In the genomic region with DNA sequence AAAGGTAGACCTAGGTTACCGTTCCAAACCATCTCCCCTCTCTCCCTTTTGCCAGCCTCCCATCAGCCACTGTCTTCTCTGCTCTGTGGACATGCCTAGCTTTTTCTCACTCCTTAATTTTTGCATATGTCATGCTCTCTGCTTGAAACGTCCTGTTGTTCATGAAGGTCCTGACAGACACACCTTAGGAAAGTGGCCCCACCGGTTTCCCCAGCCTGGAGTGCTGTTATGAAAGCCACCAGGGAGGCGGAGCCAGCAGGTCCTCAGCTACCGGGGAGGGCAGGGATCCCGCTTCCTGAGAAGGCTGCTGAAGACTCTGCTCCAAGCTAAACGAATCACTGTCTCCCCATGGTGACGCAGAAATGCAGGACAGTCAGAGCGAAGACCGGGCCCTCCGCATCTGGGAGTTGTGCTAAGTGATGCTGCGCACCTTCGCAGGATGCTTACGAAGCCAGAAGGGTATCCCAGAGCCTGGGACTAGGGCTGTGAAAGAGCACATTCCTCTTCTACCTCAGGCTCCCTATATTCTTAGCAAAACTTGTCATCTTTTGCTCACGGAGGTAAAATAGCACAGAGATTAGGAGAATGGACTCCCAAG, we compare ENCODE assay signal across 7 cellular contexts. TPM values are rescaled to one million over a fixed set of nuclear protein-coding genes. Genes with fewer than 3 reads are reported as not detected.
DNase-seq lines count a peak whose midpoint lies in the region; ATAC-seq and TF ChIP-seq lines count a peak whose summit lies in the region.
"Had no signal": no experiment of that assay in that cellular context is flagged by ENCODE, and none has a peak within 500 bp of the region (broad histone marks: within the 10 kb centered on the region; RNA-seq: fewer than 3 reads in every experiment).

No MANE protein-coding gene starts in this region.

- peaks cover 3% of the 10 kb centered on the region; the same call in 1 of the 2 replicates for H4K20me1 ChIP-seq in GM23338 (replicated peaks; ENCODE audit: insufficient read depth)

- H3K36me3 Mint-ChIP-seq in GM23338 (ENCODE audit: low read depth), result no peaks in the 10 kb centered on the region
- no peaks in the 10 kb centered on the region for H3K36me3 Mint-ChIP-seq in immature natural killer cell
- H3K36me3 Mint-ChIP-seq in type B pancreatic cell, result no peaks in the 10 kb centered on the region

- no peaks in the 10 kb centered on the region for H3K9me3 Mint-ChIP-seq in GM23338
- H3K9me3 Mint-ChIP-seq in immature natural killer cell, result no peaks in the 10 kb centered on the region
- H3K9me3 Mint-ChIP-seq in type B pancreatic cell, result no peaks in the 10 kb centered on the region

- peaks cover 11% of the 10 kb centered on the region; the same call in 1 of the 2 replicates for H3F3A ChIP-seq in GM23338 (replicated peaks; ENCODE audit: low read depth)

- no peak for TF ChIP-seq CTCF in GM23338 (conservative IDR thresholded peaks at IDR 0.05; ENCODE audit: low read depth in 2 of 2)
- peak; percentile 36 for TF ChIP-seq CTCF in type B pancreatic cell (conservative IDR thresholded peaks at IDR 0.05)

- ATAC-seq in GM23338, result peak; percentile 8
- no peak for ATAC-seq in HG02981 (IDR thresholded peaks at IDR 0.05; ENCODE audit: unreplicated experiment)
- ATAC-seq in HG03159 (IDR thresholded peaks at IDR 0.05; ENCODE audit: unreplicated experiment), result no peak

- H3K4me2 ChIP-seq in GM23338, result peak overlapping the region; percentile 96

- peaks cover 49% of the 10 kb centered on the region for H3K27me3 Mint-ChIP-seq in GM23338 (ENCODE audit: insufficient read depth, low read depth, poor library complexity)
- peaks cover 2 to 10% (median 6%) of the 10 kb centered on the region in 3 donors for H3K27me3 Mint-ChIP-seq in immature natural killer cell (ENCODE audit: low read depth in 3 of 3)
- H3K27me3 Mint-ChIP-seq in type B pancreatic cell, result peaks cover 55% of the 10 kb centered on the region

- H3K4me3 Mint-ChIP-seq in GM23338, result peak overlapping the region; percentile 72
- peak overlapping the region; percentile 75 to 92 (median 85) for H3K4me3 Mint-ChIP-seq in immature natural killer cell
- H3K4me3 Mint-ChIP-seq in type B pancreatic cell, result peak overlapping the region; percentile 80

- H3K27me3 ChIP-seq in GM23338 (ENCODE audit: insufficient read depth), result peaks cover 64% of the 10 kb centered on the region

- H3K27ac ChIP-seq in GM23338 (ENCODE audit: low read depth), result no peak overlapping the region

- peaks cover 15% of the 10 kb centered on the region; the same call in 1 of the 2 replicates for H3K4me1 ChIP-seq in GM23338 (ENCODE audit: insufficient read depth)

- H2AFZ ChIP-seq in GM23338, result peak overlapping the region; percentile 89

- H3K4me1 Mint-ChIP-seq in GM23338, result peaks cover 26% of the 10 kb centered on the region
- H3K4me1 Mint-ChIP-seq in immature natural killer cell, result peaks cover 35 to 40% of the 10 kb centered on the region in 2 donors
- peaks cover 15% of the 10 kb centered on the region for H3K4me1 Mint-ChIP-seq in type B pancreatic cell (ENCODE audit: unreplicated experiment)

- H3K36me3 ChIP-seq in GM23338 (ENCODE audit: insufficient read depth), result no peaks in the 10 kb centered on the region

- H3K79me2 ChIP-seq in GM23338 (replicated peaks; ENCODE audit: insufficient read depth), result no peaks in the 10 kb centered on the region

- no peaks in the 10 kb centered on the region for H3K9me2 ChIP-seq in GM23338 (ENCODE audit: insufficient read depth)

- H3K27ac Mint-ChIP-seq in GM23338 (no peak overlapping the region), immature natural killer cell (peak overlapping the region in 5 of 6 donors; percentile 10 to 91 (median 84)), type B pancreatic cell (peak overlapping the region; percentile 97)

- DNase-seq in GM23338 (ENCODE audit: low spot score), result peak; percentile 72
- peak; percentile 26 for DNase-seq in activated CD4-positive, alpha-beta T cell treated with anti-CD3 and anti-CD28 coated beads, Interleukin-2, amount 50 U/mL, for 1 hour
- no peak for DNase-seq in immature natural killer cell
- peak; percentile 83 for DNase-seq in type B pancreatic cell (ENCODE audit: extremely low spot score, unreplicated experiment)

- H3K4me3 ChIP-seq in GM23338, result peak overlapping the region; percentile 65

TF ChIP-seq in GM23338, 12 proteins besides CTCF, POLR2A, EP300 and RAD21 (continues in another document):
- TF ChIP-seq POLR2AphosphoS5 (IDR thresholded peaks at IDR 0.05; ENCODE audit: low read depth) (no peak), EZH2phosphoT487 (IDR thresholded peaks at IDR 0.05; ENCODE audit: unreplicated experiment) (no peak), JUNB (IDR thresholded peaks at IDR 0.05; ENCODE audit: unreplicated experiment) (no peak), STAT1 (IDR thresholded peaks at IDR 0.05; ENCODE audit: unreplicated experiment) (no peak)
- TF ChIP-seq, protein P1, sequence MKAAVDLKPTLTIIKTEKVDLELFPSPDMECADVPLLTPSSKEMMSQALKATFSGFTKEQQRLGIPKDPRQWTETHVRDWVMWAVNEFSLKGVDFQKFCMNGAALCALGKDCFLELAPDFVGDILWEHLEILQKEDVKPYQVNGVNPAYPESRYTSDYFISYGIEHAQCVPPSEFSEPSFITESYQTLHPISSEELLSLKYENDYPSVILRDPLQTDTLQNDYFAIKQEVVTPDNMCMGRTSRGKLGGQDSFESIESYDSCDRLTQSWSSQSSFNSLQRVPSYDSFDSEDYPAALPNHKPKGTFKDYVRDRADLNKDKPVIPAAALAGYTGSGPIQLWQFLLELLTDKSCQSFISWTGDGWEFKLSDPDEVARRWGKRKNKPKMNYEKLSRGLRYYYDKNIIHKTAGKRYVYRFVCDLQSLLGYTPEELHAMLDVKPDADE (IDR thresholded peaks at IDR 0.05), result no peak

RNA-seq across cellular contexts. Expression of a gene that starts 2.3 kb away (rescaled TPM):
- total RNA-seq in GM23338 (2014; rRNA removed; shearing (Covaris generic)), result 0.42 TPM in 1 of 2 replicates, not detected in the other
- polyA plus RNA-seq in GM23338 (2016; fragmentation: Nextera tagmentation; extraction: Ambion mirVana) (0.68 and 1.4 TPM in 2 replicates), immature natural killer cell (1 to 10 TPM; 1.2 to 3.9 (median 3.1) TPM)
- total RNA-seq in type B pancreatic cell (ENCODE audit: low replicate concordance), result 3.9 and 10.5 TPM in 2 replicates

RNA-seq across cellular contexts. Expression of a gene that starts 10.4 kb away (rescaled TPM):
- 4.4 and 4.7 TPM in 2 replicates for total RNA-seq in GM23338 (2014; rRNA removed; shearing (Covaris generic))
- polyA plus RNA-seq in GM23338 (2016; fragmentation: Nextera tagmentation; extraction: Ambion mirVana), result 1.2 and 2.2 TPM in 2 replicates
- 1 to 10 TPM in 2 of 3 donors, under 1 TPM in 1; 0.49 to 2.6 (median 2.1) TPM for polyA plus RNA-seq in immature natural killer cell
- 13.5 and 15.5 TPM in 2 replicates for total RNA-seq in type B pancreatic cell (ENCODE audit: low replicate concordance)

RNA-seq across cellular contexts. Expression of a gene that starts 23.4 kb away (rescaled TPM):
- 4.2 and 4.5 TPM in 2 replicates for total RNA-seq in GM23338 (2014; rRNA removed; shearing (Covaris generic))
- 2.1 and 3.3 TPM in 2 replicates for polyA plus RNA-seq in GM23338 (2016; fragmentation: Nextera tagmentation; extraction: Ambion mirVana)
- polyA plus RNA-seq in immature natural killer cell, result under 1 TPM in 1 of 3 donors, not detected in 2; 0.10 TPM
- total RNA-seq in type B pancreatic cell (ENCODE audit: low replicate concordance), result not detected in 2 replicates
- total RNA-seq: NCI-H460 had no signal

RNA-seq across cellular contexts. Expression of a gene that starts 33.8 kb away (rescaled TPM):
- total RNA-seq in GM23338 (2014; rRNA removed; shearing (Covaris generic)), result 126 and 134 TPM in 2 replicates
- polyA plus RNA-seq in GM23338 (2016; fragmentation: Nextera tagmentation; extraction: Ambion mirVana) (296 and 298 TPM in 2 replicates), immature natural killer cell (100 to 1,000 TPM; 449 to 922 (median 670) TPM)
- total RNA-seq in type B pancreatic cell (ENCODE audit: low replicate concordance), result 176 and 208 TPM in 2 replicates

RNA-seq across cellular contexts. Expression of a gene that starts 33.8 kb away (rescaled TPM):
- total RNA-seq in GM23338 (2014; rRNA removed; shearing (Covaris generic)), result not detected in 2 replicates
- polyA plus RNA-seq in GM23338 (2016; fragmentation: Nextera tagmentation; extraction: Ambion mirVana), result not detected in 2 replicates
- polyA plus RNA-seq in immature natural killer cell, result 10 to 100 TPM in 2 of 3 donors, under 1 TPM in 1; 0.72 to 13.5 (median 11.7) TPM
- total RNA-seq in type B pancreatic cell (ENCODE audit: low replicate concordance), result not detected in 2 replicates
- total RNA-seq: NCI-H460 had no signal

Comparison
In these comparisons a context has a peak if more than half of its experiments do, and no peak if none do; other contexts are left out.
1. DNase-seq: peak in GM23338 (single experiment), activated CD4-positive, alpha-beta T cell treated with anti-CD3 and anti-CD28 coated beads, Interleukin-2, amount 50 U/mL, for 1 hour (single experiment) and type B pancreatic cell (single experiment); none in immature natural killer cell (0 of 3).
2. Peak in every context shown above with its lines, with median percentiles within 50 percentile points of each other: H3K4me3 Mint-ChIP-seq.